ENCODE assay signal across 15 cellular contexts in the genomic region with DNA sequence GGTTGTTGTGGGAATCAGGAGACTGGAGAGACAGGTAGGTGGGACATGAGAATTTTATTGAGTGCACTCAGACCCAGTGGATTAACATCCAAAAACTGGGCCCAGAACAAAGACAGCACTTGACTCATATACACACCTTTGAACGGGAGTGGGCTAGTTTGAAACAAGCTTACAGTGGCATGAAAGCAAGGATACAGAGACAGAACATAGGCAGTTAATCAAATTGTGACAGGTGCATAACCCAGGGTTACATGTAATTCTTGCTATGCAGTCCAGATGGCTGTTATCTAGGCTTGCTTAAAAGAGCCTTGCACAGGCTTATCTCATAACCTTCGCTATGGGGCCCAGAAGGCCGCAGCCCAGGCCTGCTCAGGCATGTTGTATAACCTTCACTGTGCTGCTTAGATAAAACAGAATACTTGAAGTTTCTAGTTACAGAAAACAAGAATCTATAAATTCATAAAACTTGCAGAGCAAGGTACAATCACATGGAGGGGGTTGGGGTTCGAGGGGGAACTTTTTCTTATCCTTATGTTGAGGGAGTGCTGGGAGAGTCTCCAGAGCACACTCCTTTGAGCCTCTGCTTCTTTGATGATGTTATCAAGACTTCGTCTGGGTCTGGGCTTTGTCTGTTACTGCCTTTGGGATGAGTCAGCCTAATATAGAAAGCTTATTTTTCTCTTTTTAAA.
A peak's percentile ranks its signal among the peaks of the same experiment; 100 is the strongest.
DNase-seq lines count a peak whose midpoint lies in the region; ATAC-seq and TF ChIP-seq lines count a peak whose summit lies in the region.
"Had no signal": no experiment of that assay in that cellular context is flagged by ENCODE, and none has a peak within 500 bp of the region (broad histone marks: within the 10 kb centered on the region; RNA-seq: fewer than 3 reads in every experiment).

No MANE protein-coding gene starts in this region.

- H3K9ac ChIP-seq in Karpas-422 (ENCODE audit: low read length): no peak overlapping the region
- H3K9ac ChIP-seq: neural progenitor cell had no signal

- DNase-seq in BE2C (peak; percentile 38), Karpas-422 (peak; percentile 49), choroid plexus epithelial cell (ENCODE audit: low read depth) (peak; percentile 22), mesothelial cell of epicardium (ENCODE audit: low spot score in 2 of 2, unreplicated experiment in 2 of 2) (no peak), NCI-H2107 (lab: John Stamatoyannopoulos, UW) (no peak), NCI-H748 treated with DMSO at 0.1 percent for 48 hours (lab: John Stamatoyannopoulos, UW) (no peak)
- no peak for DNase-seq in activated T-cell treated with anti-CD3 and anti-CD28 coated beads, Interleukin-2, amount 50 U/mL, for 24 hours
- DNase-seq: activated naive CD8-positive, alpha-beta T cell treated with anti-CD3 and anti-CD28 coated beads for 36 hours; activated T-cell treated with anti-CD3 and anti-CD28 coated beads for 4 hours; DMS79; stimulated activated naive CD8-positive, alpha-beta T cell treated with anti-CD3 and anti-CD28 coated beads, Interleukin-15, amount 100 ng/mL, for 72 hours had no signal

- H3K4me1 ChIP-seq in BE2C (peaks cover 3% of the 10 kb centered on the region), Karpas-422 (ENCODE audit: low read length) (peaks cover 15% of the 10 kb centered on the region)

- H3K27me3 ChIP-seq in BE2C (no peaks in the 10 kb centered on the region), Karpas-422 (ENCODE audit: low read length) (peaks cover 6% of the 10 kb centered on the region; the same call in 1 of the 2 replicates)

- peaks cover 3% of the 10 kb centered on the region for H3K36me3 Mint-ChIP-seq in mesothelial cell of epicardium
- H3K36me3 Mint-ChIP-seq in activated T-cell treated with anti-CD3 and anti-CD28 coated beads, Interleukin-2, amount 50 U/mL, for 24 hours (ENCODE audit: low read depth): no peaks in the 10 kb centered on the region

- H3K4me2 ChIP-seq in Karpas-422 (ENCODE audit: low read depth, low read length, poor library complexity, severe bottlenecking): no peak overlapping the region
- H3K4me2 ChIP-seq: neural progenitor cell had no signal

- H3K4me3 ChIP-seq in BE2C (ENCODE audit: low read depth, low read length) (no peak overlapping the region), Karpas-422 (ENCODE audit: low read length) (no peak overlapping the region), choroid plexus epithelial cell (ENCODE audit: low read depth, low read length) (no peak overlapping the region)
- H3K4me3 ChIP-seq: neural progenitor cell had no signal

- H3K9me3 ChIP-seq in BE2C (peaks cover 9% of the 10 kb centered on the region; the same call in 1 of the 2 replicates), Karpas-422 (ENCODE audit: low read length) (peaks cover 33% of the 10 kb centered on the region)

- no peak for ATAC-seq in GM19455 (IDR thresholded peaks at IDR 0.05; ENCODE audit: unreplicated experiment)
- ATAC-seq: Panc1; stimulated activated naive CD8-positive, alpha-beta T cell treated with anti-CD3 and anti-CD28 coated beads, Interleukin-15, amount 100 ng/mL, for 72 hours had no signal

- peak overlapping the region; percentile 17 for H3K4me3 Mint-ChIP-seq in mesothelial cell of epicardium
- H3K4me3 Mint-ChIP-seq in activated T-cell treated with anti-CD3 and anti-CD28 coated beads, Interleukin-2, amount 50 U/mL, for 24 hours: no peak overlapping the region
- H3K4me3 Mint-ChIP-seq: activated naive CD8-positive, alpha-beta T cell treated with anti-CD3 and anti-CD28 coated beads for 36 hours; central memory CD8-positive, alpha-beta T cell; neural progenitor cell; stimulated activated naive CD8-positive, alpha-beta T cell treated with anti-CD3 and anti-CD28 coated beads, Interleukin-15, amount 100 ng/mL, for 72 hours had no signal

- no peak overlapping the region for H3K27ac ChIP-seq in Karpas-422 (ENCODE audit: low read length)
- H3K27ac ChIP-seq: neural progenitor cell had no signal

- no peak for TF ChIP-seq CTCF in BE2C (IDR thresholded peaks at IDR 0.05; ENCODE audit: low read depth, low read length)
- TF ChIP-seq CTCF in choroid plexus epithelial cell (conservative IDR thresholded peaks at IDR 0.05; ENCODE audit: low read depth, low read length): no peak
- TF ChIP-seq CTCF in mesothelial cell of epicardium (IDR thresholded peaks at IDR 0.05; ENCODE audit: unreplicated experiment): no peak

- H3K79me2 ChIP-seq in Karpas-422 (ENCODE audit: low read length): no peaks in the 10 kb centered on the region

- H3K27ac Mint-ChIP-seq in mesothelial cell of epicardium: peak overlapping the region; percentile 79
- no peak overlapping the region for H3K27ac Mint-ChIP-seq in activated T-cell treated with anti-CD3 and anti-CD28 coated beads, Interleukin-2, amount 50 U/mL, for 24 hours
- H3K27ac Mint-ChIP-seq: activated naive CD8-positive, alpha-beta T cell treated with anti-CD3 and anti-CD28 coated beads for 36 hours; neural progenitor cell; stimulated activated naive CD8-positive, alpha-beta T cell treated with anti-CD3 and anti-CD28 coated beads, Interleukin-15, amount 100 ng/mL, for 72 hours had no signal

- no peaks in the 10 kb centered on the region for H4K20me1 ChIP-seq in Karpas-422 (ENCODE audit: insufficient read depth, low read depth, low read length)

- peaks cover 13% of the 10 kb centered on the region for H3K4me1 Mint-ChIP-seq in mesothelial cell of epicardium
- H3K4me1 Mint-ChIP-seq in activated T-cell treated with anti-CD3 and anti-CD28 coated beads, Interleukin-2, amount 50 U/mL, for 24 hours (ENCODE audit: low read depth): peaks cover 2% of the 10 kb centered on the region
- H3K4me1 Mint-ChIP-seq: activated naive CD8-positive, alpha-beta T cell treated with anti-CD3 and anti-CD28 coated beads for 36 hours; central memory CD8-positive, alpha-beta T cell; stimulated activated naive CD8-positive, alpha-beta T cell treated with anti-CD3 and anti-CD28 coated beads, Interleukin-15, amount 100 ng/mL, for 72 hours had no signal

- no peaks in the 10 kb centered on the region for H3K9me2 ChIP-seq in Karpas-422 (replicated peaks; ENCODE audit: insufficient read depth, low read length)

- peaks cover 24% of the 10 kb centered on the region for H3K9me3 Mint-ChIP-seq in mesothelial cell of epicardium
- peaks cover 13% of the 10 kb centered on the region for H3K9me3 Mint-ChIP-seq in activated T-cell treated with anti-CD3 and anti-CD28 coated beads, Interleukin-2, amount 50 U/mL, for 24 hours

- H2AFZ ChIP-seq in Karpas-422 (ENCODE audit: low read length): no peak overlapping the region
- H2AFZ ChIP-seq: neural progenitor cell had no signal

- H3K27me3 Mint-ChIP-seq in mesothelial cell of epicardium (ENCODE audit: low read depth): peaks cover 20% of the 10 kb centered on the region
- H3K27me3 Mint-ChIP-seq in activated T-cell treated with anti-CD3 and anti-CD28 coated beads, Interleukin-2, amount 50 U/mL, for 24 hours: peaks cover 49% of the 10 kb centered on the region

- H3K36me3 ChIP-seq in BE2C: no peaks in the 10 kb centered on the region
- no peaks in the 10 kb centered on the region; the same call in 1 of the 2 replicates for H3K36me3 ChIP-seq in Karpas-422 (ENCODE audit: insufficient read depth, low read length)
- H3K36me3 ChIP-seq: neural progenitor cell had no signal

Comparison
In these comparisons a context has a peak if more than half of its experiments do, and no peak if none do; other contexts are left out.
1. DNase-seq: peak in BE2C (single experiment), Karpas-422 (single experiment) and choroid plexus epithelial cell (single experiment); none in mesothelial cell of epicardium (0 of 2), activated T-cell treated with anti-CD3 and anti-CD28 coated beads, Interleukin-2, amount 50 U/mL, for 24 hours (single experiment), NCI-H2107 (single experiment) and NCI-H748 treated with DMSO at 0.1 percent for 48 hours (single experiment).